In the genomic region with DNA sequence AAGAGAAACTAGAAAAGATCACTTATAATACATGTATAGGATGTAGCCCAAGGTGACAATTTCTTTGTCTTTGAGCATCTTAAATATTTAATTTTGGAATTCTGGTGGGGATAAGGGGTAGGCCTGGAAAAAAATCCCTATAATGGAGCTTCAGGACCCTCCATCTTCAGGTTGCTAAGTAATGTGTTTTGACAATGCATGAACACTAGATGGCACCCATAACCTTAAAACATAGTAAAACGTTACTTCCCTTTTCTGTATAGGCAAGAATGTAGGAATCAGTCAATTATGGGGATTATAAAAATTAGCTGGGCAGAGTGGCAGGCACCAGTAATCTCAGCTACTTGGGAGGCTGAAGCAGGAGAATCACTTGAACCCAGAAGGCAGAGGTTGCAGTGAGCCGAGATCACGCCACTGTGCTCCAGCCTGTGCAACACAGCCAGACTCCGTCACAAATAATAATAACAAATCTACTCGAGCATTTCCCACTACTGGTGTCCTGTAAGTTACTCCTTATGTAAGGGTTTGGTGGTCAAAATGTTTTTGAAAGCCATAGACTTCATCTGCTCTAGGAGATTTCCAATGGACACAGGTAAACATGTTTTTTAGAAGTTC, we compare ENCODE assay signal across 8 cellular contexts.
DNase-seq lines count a peak whose midpoint lies in the region; ATAC-seq, FAIRE-seq and TF ChIP-seq lines count a peak whose summit lies in the region.

No MANE protein-coding gene starts in this region.

- no peak overlapping the region for H3K27ac Mint-ChIP-seq in endothelial cell (ENCODE audit: unreplicated experiment)

- peak; percentile 76 for ATAC-seq in GM19438 (IDR thresholded peaks at IDR 0.05; ENCODE audit: low read depth, unreplicated experiment)
- peak; percentile 73 for ATAC-seq in HG03520 (IDR thresholded peaks at IDR 0.05; ENCODE audit: unreplicated experiment)
- ATAC-seq in pancreas, result peak in 3 of 4 donors; percentile 72 to 77 (median 75)

- no peak overlapping the region for H3K27ac ChIP-seq in OCI-LY7 (ENCODE audit: low read depth, low read length, poor library complexity, severe bottlenecking)
- no peak overlapping the region for H3K27ac ChIP-seq in pancreas
- H3K27ac ChIP-seq in colonic mucosa, result no peak overlapping the region

- H3K9ac ChIP-seq in colonic mucosa (ENCODE audit: low read depth in 2 of 2, low read length in 2 of 2), result no peak overlapping the region

- no peaks in the 10 kb centered on the region for H3K36me3 Mint-ChIP-seq in endothelial cell (ENCODE audit: low read depth, unreplicated experiment)

- H3K9me2 ChIP-seq in OCI-LY7 (ENCODE audit: insufficient read depth, low read length), result no peaks in the 10 kb centered on the region

- H2AFZ ChIP-seq in OCI-LY7 (ENCODE audit: low read length), result peak overlapping the region; percentile 54; the same call in 1 of the 2 replicates

- H3K4me1 Mint-ChIP-seq in endothelial cell (ENCODE audit: unreplicated experiment), result peaks cover 19% of the 10 kb centered on the region

- no peaks in the 10 kb centered on the region for H3K79me2 ChIP-seq in OCI-LY7 (ENCODE audit: insufficient read depth, low read depth, low read length)

- POLR2A ChIA-PET in OCI-LY7 (lab: Charles Lee), result interaction anchor here (0.6 to 0.7 kb wide), 2 partner anchors 530 to 1470 kb away, joined by 3 read pairs; no protein-coding TSS in a partner anchor

- H3K27me3 ChIP-seq in pancreas (no peaks in the 10 kb centered on the region), colonic mucosa (no peaks in the 10 kb centered on the region)

- CTCF ChIA-PET in OCI-LY7 (lab: Charles Lee; ENCODE audit: unreplicated experiment), result interaction anchor here (0.9 kb wide), 1 partner anchor 961 kb away, joined by 3 read pairs; no protein-coding TSS in a partner anchor

- no TSS peak for BruUV-seq in OCI-LY7 (replicated peaks; lab: Mats Ljungman, UMichigan)

- no peaks in the 10 kb centered on the region for H3K9me3 ChIP-seq in OCI-LY7 (ENCODE audit: low read length)
- no peaks in the 10 kb centered on the region for H3K9me3 ChIP-seq in pancreas
- no peaks in the 10 kb centered on the region for H3K9me3 ChIP-seq in colonic mucosa

- H3K9me3 Mint-ChIP-seq in endothelial cell (ENCODE audit: unreplicated experiment), result no peaks in the 10 kb centered on the region

- peak overlapping the region; percentile 26; the same call in 1 of the 2 replicates for H3K4me2 ChIP-seq in OCI-LY7 (ENCODE audit: low read length)

- H3K36me3 ChIP-seq in OCI-LY7 (ENCODE audit: insufficient read depth, low read length), result no peaks in the 10 kb centered on the region
- H3K36me3 ChIP-seq in pancreas, result no peaks in the 10 kb centered on the region
- H3K36me3 ChIP-seq in colonic mucosa, result no peaks in the 10 kb centered on the region

- H3K4me3 Mint-ChIP-seq in endothelial cell (ENCODE audit: unreplicated experiment), result no peak overlapping the region

- TF ChIP-seq CTCF in OCI-LY7 (conservative IDR thresholded peaks at IDR 0.05; ENCODE audit: low read length) (peak; percentile 79), endothelial cell (IDR thresholded peaks at IDR 0.05; ENCODE audit: unreplicated experiment) (peak; percentile 58), pancreas (IDR thresholded peaks at IDR 0.05) (peak in 3 of 4 donors; percentile 29 to 35 (median 31)), colonic mucosa (IDR thresholded peaks at IDR 0.05) (no peak)

- FAIRE-seq in pancreas (lab: Jason Lieb, UNC), result no peak

- no peaks in the 10 kb centered on the region for H3K4me1 ChIP-seq in OCI-LY7 (ENCODE audit: insufficient read depth, low read length, poor library complexity, severe bottlenecking)
- no peaks in the 10 kb centered on the region for H3K4me1 ChIP-seq in pancreas
- no peaks in the 10 kb centered on the region for H3K4me1 ChIP-seq in colonic mucosa

- intact Hi-C loops in OCI-LY7 (cut with micrococcal nuclease; ENCODE audit: unreplicated experiment) (no loop called here), pancreas (cut with DNase I) (no loop called here), colonic mucosa (cut with DNase I) (loop anchor here (10.0 kb wide), 1 partner anchor 1103 kb away; no protein-coding TSS in a partner anchor)

- no peaks in the 10 kb centered on the region for H4K20me1 ChIP-seq in OCI-LY7 (ENCODE audit: insufficient read depth, low read length)

- DNase-seq in DMS153 (lab: John Stamatoyannopoulos, UW) (peak; percentile 4), OCI-LY7 (ENCODE audit: low spot score) (peak; percentile 61), endothelial cell (ENCODE audit: low spot score) (no peak), pancreas (no peak), colonic mucosa (no peak), NCI-H128 (lab: John Stamatoyannopoulos, UW; ENCODE audit: unreplicated experiment) (no peak)

- H3K4me3 ChIP-seq in OCI-LY7 (ENCODE audit: low read depth, low read length, poor library complexity, severe bottlenecking), result peak overlapping the region; percentile 31
- H3K4me3 ChIP-seq in pancreas, result no peak overlapping the region
- no peak overlapping the region for H3K4me3 ChIP-seq in colonic mucosa

- H3K27me3 Mint-ChIP-seq in endothelial cell (ENCODE audit: unreplicated experiment), result peaks cover 2% of the 10 kb centered on the region

- WGBS in pancreas, 2 donors, result 47 to 50% methylated on average over 5 of the region's 5 CpGs

Comparison
In these comparisons a context has a peak if more than half of its experiments do, and no peak if none do; other contexts are left out.
1. DNase-seq: peak in DMS153 (single experiment) and OCI-LY7 (single experiment); none in endothelial cell (single experiment), pancreas (0 of 6), colonic mucosa (single experiment) and NCI-H128 (single experiment).
2. Peak in every context shown above with its lines, with median percentiles within 50 percentile points of each other: ATAC-seq.